Comparison of ENCODE assay signal across 19 cellular contexts in genomic region chr11:117716652-117717440, GRCh38.
DNase-seq lines count a peak whose midpoint lies in the region; ATAC-seq and TF ChIP-seq lines count a peak whose summit lies in the region.
"Had no signal": no experiment of that assay in that cellular context is flagged by ENCODE, and none has a peak within 500 bp of the region (broad histone marks: within the 10 kb centered on the region; RNA-seq: fewer than 3 reads in every experiment).

No MANE protein-coding gene starts in this region.

- H3K4me3 ChIP-seq in breast epithelium (no peak overlapping the region), neuronal stem cell (ENCODE audit: low read length in 2 of 2) (no peak overlapping the region), mucosa of descending colon (no peak overlapping the region)
- H3K4me3 ChIP-seq: left ventricle myocardium inferior, SK-N-MC had no signal

- no peaks in the 10 kb centered on the region for H3K27me3 ChIP-seq in breast epithelium
- peaks cover 0 to 80% (median 0%) of the 10 kb centered on the region in 3 experiments for H3K27me3 ChIP-seq in neuronal stem cell (ENCODE audit: control insufficient read depth in 3 of 3, insufficient read depth in 3 of 3, low read depth in 1 of 3, low read length in 3 of 3)

- ATAC-seq in HG03280 (IDR thresholded peaks at IDR 0.05; ENCODE audit: unreplicated experiment) (no peak), mucosa of descending colon (no peak)

- no peak overlapping the region for H4K91ac ChIP-seq in neuronal stem cell (ENCODE audit: low read depth, low read length, poor library complexity)

- H2BK120ac ChIP-seq in neuronal stem cell (ENCODE audit: low read depth, low read length): no peak overlapping the region

- no peak overlapping the region for H3K4me3 Mint-ChIP-seq in MCF 10A (ENCODE audit: unreplicated experiment)
- H3K4me3 Mint-ChIP-seq: activated CD4-positive, alpha-beta memory T cell treated with anti-CD3 and anti-CD28 coated beads, Interleukin-2, amount 10 ng/mL, durations not matched to agents 7 days and 5 days; activated naive CD4-positive, alpha-beta T cell treated with anti-CD3 and anti-CD28 coated beads for 36 hours had no signal

- H3K9me3 ChIP-seq in breast epithelium (no peaks in the 10 kb centered on the region), neuronal stem cell (replicated peaks in 1 of 2; ENCODE audit: control insufficient read depth in 2 of 2, insufficient read depth in 1 of 2, low read depth in 1 of 2, low read length in 2 of 2) (no peaks in the 10 kb centered on the region), mucosa of descending colon (no peaks in the 10 kb centered on the region)
- H3K9me3 ChIP-seq: left ventricle myocardium inferior had no signal

- no peaks in the 10 kb centered on the region for H3K79me1 ChIP-seq in neuronal stem cell (ENCODE audit: low read depth, low read length)

- no peak for TF ChIP-seq CTCF in breast epithelium (IDR thresholded peaks at IDR 0.05)
- no peak for TF ChIP-seq CTCF in MCF 10A (IDR thresholded peaks at IDR 0.05; ENCODE audit: unreplicated experiment)
- no peak for TF ChIP-seq CTCF in mucosa of descending colon (IDR thresholded peaks at IDR 0.05)

- H3K23ac ChIP-seq in neuronal stem cell (ENCODE audit: low read depth, low read length, poor library complexity): no peak overlapping the region

- no peak overlapping the region for H3K27ac Mint-ChIP-seq in MCF 10A (ENCODE audit: low read depth, unreplicated experiment)
- H3K27ac Mint-ChIP-seq: activated CD4-positive, alpha-beta memory T cell treated with anti-CD3 and anti-CD28 coated beads, Interleukin-2, amount 10 ng/mL, durations not matched to agents 7 days and 5 days; activated naive CD4-positive, alpha-beta T cell treated with anti-CD3 and anti-CD28 coated beads for 36 hours had no signal

- H3K36me3 ChIP-seq in breast epithelium (no peaks in the 10 kb centered on the region), neuronal stem cell (replicated peaks in 1 of 2; ENCODE audit: control insufficient read depth in 2 of 2, insufficient read depth in 2 of 2, low read length in 2 of 2) (no peaks in the 10 kb centered on the region), mucosa of descending colon (ENCODE audit: low read depth) (no peaks in the 10 kb centered on the region)
- H3K36me3 ChIP-seq: left ventricle myocardium inferior had no signal

- H3K4me1 ChIP-seq in breast epithelium (no peaks in the 10 kb centered on the region), neuronal stem cell (ENCODE audit: control insufficient read depth in 2 of 2, insufficient read depth in 1 of 2, low read depth in 1 of 2, low read length in 2 of 2) (peaks cover 2 to 32% of the 10 kb centered on the region in 2 donors), mucosa of descending colon (ENCODE audit: low read depth) (peaks cover 5% of the 10 kb centered on the region)

- H2BK12ac ChIP-seq in neuronal stem cell (ENCODE audit: low read length): no peak overlapping the region

- peaks cover 74% of the 10 kb centered on the region for H3K27me3 Mint-ChIP-seq in MCF 10A (ENCODE audit: insufficient read depth, unreplicated experiment)

- no peak overlapping the region for H2AFZ ChIP-seq in neuronal stem cell (ENCODE audit: low read length)

- H3K9me3 Mint-ChIP-seq in MCF 10A (ENCODE audit: unreplicated experiment): no peaks in the 10 kb centered on the region
- H3K9me3 Mint-ChIP-seq: activated CD4-positive, alpha-beta memory T cell treated with anti-CD3 and anti-CD28 coated beads, Interleukin-2, amount 10 ng/mL, durations not matched to agents 7 days and 5 days; activated naive CD4-positive, alpha-beta T cell treated with anti-CD3 and anti-CD28 coated beads for 36 hours had no signal

- H4K8ac ChIP-seq in neuronal stem cell (ENCODE audit: low read depth, low read length): no peak overlapping the region

- WGBS in neuronal stem cell (ENCODE audit: extremely low coverage in 2 of 2, insufficient read length in 2 of 2, insufficient replicate concordance in 1 of 2), 2 donors: no CpG with 5 or more reads among the region's 18 CpGs

- no peak overlapping the region for H2BK5ac ChIP-seq in neuronal stem cell (ENCODE audit: low read length)

- DNase-seq in breast epithelium (ENCODE audit: low spot score in 2 of 2): no peak
- DNase-seq in MCF 10A (ENCODE audit: unreplicated experiment): no peak
- no peak for DNase-seq in neuronal stem cell (ENCODE audit: low spot score)
- DNase-seq in effector CD4-positive, alpha-beta T cell: no peak
- no peak for DNase-seq in mucosa of descending colon
- no peak for DNase-seq in NCI-H2107 (lab: John Stamatoyannopoulos, UW)
- DNase-seq: activated CD4-positive, alpha-beta memory T cell treated with anti-CD3 and anti-CD28 coated beads, Interleukin-2, amount 10 ng/mL, durations not matched to agents 7 days and 5 days; activated CD4-positive, CD25-positive, alpha-beta regulatory T cell; activated naive CD4-positive, alpha-beta T cell treated with anti-CD3 and anti-CD28 coated beads for 36 hours; activated T-cell treated with anti-CD3 and anti-CD28 coated beads, Interleukin-2, amount 50 U/mL, for 1 hour; glutamatergic neuron; Kasumi-1; left ventricle myocardium inferior; NCI-H1417 treated with DMSO at 0.1 percent for 48 hours; NK-92 treated with Interleukin-12 subunit alpha and Interleukin-12 subunit beta, amount 100 ng/mL, for 24 hours; right cardiac atrium had no signal

- intact Hi-C loops in breast epithelium (cut with DNase I; ENCODE audit: low total_unique reads) (no loop called here), MCF 10A (cut with micrococcal nuclease) (no loop called here), mucosa of descending colon (cut with DNase I, micrococcal nuclease) (no loop called here)

- CTCF ChIA-PET in MCF 10A (lab: Yijun Ruan, JAX): interaction anchor here (0.7 to 1.5 kb wide), 2 partner anchors 92 to 291 kb away, joined by 3 to 5 read pairs; no protein-coding TSS in a partner anchor

- no peak overlapping the region for H3K4ac ChIP-seq in neuronal stem cell (ENCODE audit: low read length)

- TF ChIP-seq POLR2A in breast epithelium (IDR thresholded peaks at IDR 0.05): no peak

- no peak overlapping the region for H3K14ac ChIP-seq in neuronal stem cell (ENCODE audit: low read length)

- H3K27ac ChIP-seq in breast epithelium (peak overlapping the region; percentile 26 to 45), angular gyrus (ENCODE audit: low read depth, low read length) (peak overlapping the region; percentile 98), neuronal stem cell (replicated peaks; ENCODE audit: low read length) (no peak overlapping the region)
- H3K27ac ChIP-seq: left ventricle myocardium inferior, SK-N-MC had no signal

- peak overlapping the region; percentile 71 for H2BK15ac ChIP-seq in neuronal stem cell (ENCODE audit: low read length)

- no peak overlapping the region for H2AK5ac ChIP-seq in neuronal stem cell (ENCODE audit: low read depth, low read length)

- H3K36me3 Mint-ChIP-seq in MCF 10A (ENCODE audit: insufficient read depth, unreplicated experiment): no peaks in the 10 kb centered on the region

- BruUV-seq in MCF 10A (replicated peaks; lab: Mats Ljungman, UMichigan): no TSS peak

- POLR2A ChIA-PET in MCF 10A (lab: Yijun Ruan, JAX): no interaction called here

- no peak overlapping the region for H3K9ac ChIP-seq in neuronal stem cell (ENCODE audit: low read depth, low read length, poor library complexity)

- H3K4me2 ChIP-seq in neuronal stem cell (ENCODE audit: insufficient read depth, low read length, poor library complexity, severe bottlenecking): no peak overlapping the region

- no peaks in the 10 kb centered on the region for H3K4me1 Mint-ChIP-seq in MCF 10A (ENCODE audit: insufficient read depth, unreplicated experiment)
- H3K4me1 Mint-ChIP-seq: activated CD4-positive, alpha-beta memory T cell treated with anti-CD3 and anti-CD28 coated beads, Interleukin-2, amount 10 ng/mL, durations not matched to agents 7 days and 5 days had no signal

- peak overlapping the region; percentile 3 for H3K18ac ChIP-seq in neuronal stem cell (ENCODE audit: low read length)
